Comparison of ENCODE assay signal across 27 cellular contexts in the genomic region with DNA sequence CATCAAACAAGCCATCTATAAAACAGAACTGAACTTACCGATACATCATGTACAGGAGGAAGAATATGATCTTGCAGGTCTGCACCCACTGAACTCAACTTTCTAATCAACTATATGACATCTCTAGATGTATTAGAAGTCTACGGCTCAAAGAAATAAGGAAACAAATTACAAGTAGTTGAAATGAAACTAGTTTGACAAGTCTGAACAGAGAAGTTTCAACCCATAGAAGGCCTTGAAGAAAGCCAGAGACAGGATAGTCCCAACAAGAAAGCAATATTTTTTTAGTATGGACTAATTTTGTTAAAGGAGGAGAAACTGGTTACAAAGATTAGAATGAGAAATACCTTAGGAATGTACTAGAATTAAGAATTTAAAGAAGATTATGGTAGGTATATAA. TPM values are rescaled to one million over a fixed set of nuclear protein-coding genes. Genes with fewer than 3 reads are reported as not detected.
"Had no signal": no experiment of that assay in that cellular context is flagged by ENCODE, and none has a peak within 500 bp of the region (broad histone marks: within the 10 kb centered on the region; RNA-seq: fewer than 3 reads in every experiment).

A gene with protein sequence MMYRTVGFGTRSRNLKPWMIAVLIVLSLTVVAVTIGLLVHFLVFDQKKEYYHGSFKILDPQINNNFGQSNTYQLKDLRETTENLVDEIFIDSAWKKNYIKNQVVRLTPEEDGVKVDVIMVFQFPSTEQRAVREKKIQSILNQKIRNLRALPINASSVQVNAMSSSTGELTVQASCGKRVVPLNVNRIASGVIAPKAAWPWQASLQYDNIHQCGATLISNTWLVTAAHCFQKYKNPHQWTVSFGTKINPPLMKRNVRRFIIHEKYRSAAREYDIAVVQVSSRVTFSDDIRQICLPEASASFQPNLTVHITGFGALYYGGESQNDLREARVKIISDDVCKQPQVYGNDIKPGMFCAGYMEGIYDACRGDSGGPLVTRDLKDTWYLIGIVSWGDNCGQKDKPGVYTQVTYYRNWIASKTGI (minus strand): TSS at position 149 of the 400 bp plus-strand sequence. CDS start 100 bp downstream, at position 49.

- H3K9me3 Mint-ChIP-seq: central memory CD8-positive, alpha-beta T cell had no signal

- DNase-seq: cortex of kidney; dorsolateral prefrontal cortex; effector CD8-positive, alpha-beta T cell; heart left ventricle; hippocampal formation; kidney glomerular epithelial cell; midbrain; naive B cell; occipital lobe; pancreas; psoas muscle; retina; stimulated activated CD4-positive, alpha-beta T cell treated with anti-CD3 and anti-CD28 coated beads, Interleukin-2, amount 100 ng/mL, for 24 hours; stimulated activated naive CD4-positive, alpha-beta T cell; stomach; substantia nigra; transverse colon had no signal

- H3K27ac Mint-ChIP-seq: nephron had no signal

- H3K4me1 Mint-ChIP-seq: central memory CD8-positive, alpha-beta T cell; naive B cell; nephron had no signal

- H3K9me3 ChIP-seq: pancreas, psoas muscle, thoracic aorta, transverse colon had no signal

- H3K4me3 ChIP-seq: dorsolateral prefrontal cortex, heart left ventricle, pancreas, psoas muscle, stomach, thoracic aorta, transverse colon had no signal

- H3K4me3 Mint-ChIP-seq: central memory CD8-positive, alpha-beta T cell; naive B cell; nephron had no signal

- H3K27ac ChIP-seq: dorsolateral prefrontal cortex, epithelial cell of prostate, heart left ventricle, pancreas, psoas muscle, stomach, thoracic aorta, transverse colon had no signal

- H3K27me3 ChIP-seq: dorsolateral prefrontal cortex, heart left ventricle, pancreas, stomach, transverse colon had no signal

- H3K36me3 Mint-ChIP-seq: naive B cell had no signal

- H3K36me3 ChIP-seq: heart left ventricle, pancreas, stomach, thoracic aorta, transverse colon had no signal

- ATAC-seq: heart left ventricle, pancreas, psoas muscle, sciatic nerve had no signal

- H3K27me3 Mint-ChIP-seq: central memory CD8-positive, alpha-beta T cell; naive B cell had no signal

- H3K4me1 ChIP-seq: heart left ventricle, pancreas, psoas muscle, stomach, transverse colon had no signal

RNA-seq across cellular contexts. Expression of the gene that starts here (rescaled TPM):
- total RNA-seq: dorsolateral prefrontal cortex, frontal cortex, glomerular endothelial cell, heart left ventricle, liver, occipital lobe, pancreas, psoas muscle, sciatic nerve, skeletal muscle tissue, thoracic aorta, transverse colon, urinary bladder had no signal
- polyA plus RNA-seq: heart left ventricle, pancreas, psoas muscle, urinary bladder had no signal
